In genomic region chr17:67696853-67697505, GRCh38 we compare ENCODE assay signal across 25 cellular contexts. TPM values are rescaled to one million over a fixed set of nuclear protein-coding genes. Genes with fewer than 3 reads are reported as not detected.
DNase-seq lines count a peak whose midpoint lies in the region; ATAC-seq, FAIRE-seq and TF ChIP-seq lines count a peak whose summit lies in the region.
"Had no signal": no experiment of that assay in that cellular context is flagged by ENCODE, and none has a peak within 500 bp of the region (broad histone marks: within the 10 kb centered on the region; RNA-seq: fewer than 3 reads in every experiment).

No MANE protein-coding gene starts in this region.

- TF ChIP-seq EP300 in A549 (IDR thresholded peaks at IDR 0.05): no peak

- H3K27ac ChIP-seq in A549 (no peak overlapping the region), RWPE1 (no peak overlapping the region), A673 (ENCODE audit: low read depth, low read length, poor library complexity, severe bottlenecking) (no peak overlapping the region)
- H3K27ac ChIP-seq: colonic mucosa, testis had no signal

- peak overlapping the region; percentile 52 for H3K4me3 Mint-ChIP-seq in T-helper 17 cell
- H3K4me3 Mint-ChIP-seq: activated naive CD8-positive, alpha-beta T cell treated with anti-CD3 and anti-CD28 coated beads, Interleukin-2, amount 10 ng/mL, durations not matched to agents 7 days and 5 days; activated T-cell treated with anti-CD3 and anti-CD28 coated beads, Interleukin-2, amount 50 U/mL, for 72 hours; brain; CD4-positive, alpha-beta T cell; immature natural killer cell; stimulated activated effector memory CD8-positive, alpha-beta T cell treated with anti-CD3 and anti-CD28 coated beads, Interleukin-12 subunit alpha, Interleukin-12 subunit beta, amount 100 ng/mL, for 72 hours had no signal

- H3K4me2 ChIP-seq in A549: no peak overlapping the region

- H3K4me3 ChIP-seq in A549 (no peak overlapping the region), H7 (ENCODE audit: insufficient read depth, low read depth, low read length) (no peak overlapping the region), A673 (ENCODE audit: low read depth, low read length, poor library complexity, severe bottlenecking) (no peak overlapping the region)
- H3K4me3 ChIP-seq: colonic mucosa, lung, testis had no signal

- FAIRE-seq in A549 (lab: Jason Lieb, UNC): peak; percentile 70
- FAIRE-seq: endometrium, H54 had no signal

- H3K4me1 ChIP-seq in A549 (no peaks in the 10 kb centered on the region), A673 (ENCODE audit: insufficient read depth, low read length, poor library complexity, severe bottlenecking) (peaks cover 5% of the 10 kb centered on the region)
- H3K4me1 ChIP-seq: colonic mucosa, testis had no signal

- no peak for TF ChIP-seq RAD21 in A549 (conservative IDR thresholded peaks at IDR 0.05 in 1 of 2, IDR thresholded peaks at IDR 0.05 in 1 of 2)

- no peak for TF ChIP-seq CTCF in A549 (IDR thresholded peaks at IDR 0.05)
- TF ChIP-seq CTCF in RWPE1 (conservative IDR thresholded peaks at IDR 0.05; ENCODE audit: low read depth): no peak
- TF ChIP-seq CTCF in A673 (conservative IDR thresholded peaks at IDR 0.05; ENCODE audit: low read depth, low read length): no peak

- no peak for TF ChIP-seq POLR2A in A549 (IDR thresholded peaks at IDR 0.05; ENCODE audit: low read length)

- H3K4me1 Mint-ChIP-seq in T-helper 17 cell: peaks cover 4% of the 10 kb centered on the region
- H3K4me1 Mint-ChIP-seq: activated naive CD8-positive, alpha-beta T cell treated with anti-CD3 and anti-CD28 coated beads, Interleukin-2, amount 10 ng/mL, durations not matched to agents 7 days and 5 days; stimulated activated effector memory CD8-positive, alpha-beta T cell treated with anti-CD3 and anti-CD28 coated beads, Interleukin-12 subunit alpha, Interleukin-12 subunit beta, amount 100 ng/mL, for 72 hours had no signal

- no peaks in the 10 kb centered on the region for H3K27me3 Mint-ChIP-seq in T-helper 17 cell
- H3K27me3 Mint-ChIP-seq: activated naive CD8-positive, alpha-beta T cell treated with anti-CD3 and anti-CD28 coated beads, Interleukin-2, amount 10 ng/mL, durations not matched to agents 7 days and 5 days; CD4-positive, alpha-beta T cell had no signal

- DNase-seq in A549 (ENCODE audit: low read depth in 1 of 2, low spot score in 1 of 2) (no peak), DMS53 treated with DMSO at 0.1 percent for 48 hours (lab: John Stamatoyannopoulos, UW; ENCODE audit: unreplicated experiment) (peak; percentile 20), NCI-H187 treated with DMSO at 0.1 percent for 48 hours (lab: John Stamatoyannopoulos, UW) (peak; percentile 57), T-helper 17 cell (no peak), left cardiac atrium (no peak), H7 (no peak), RWPE1 (ENCODE audit: low spot score) (no peak), A673 (ENCODE audit: low spot score) (no peak)
- DNase-seq: activated CD4-positive, alpha-beta T cell treated with anti-CD3 and anti-CD28 coated beads for 1 hour; activated CD8-positive, alpha-beta memory T cell treated with anti-CD3 and anti-CD28 coated beads for 24 hours; activated naive CD8-positive, alpha-beta T cell treated with anti-CD3 and anti-CD28 coated beads, Interleukin-2, amount 10 ng/mL, durations not matched to agents 7 days and 5 days; activated T-cell treated with anti-CD3 and anti-CD28 coated beads, Interleukin-2, amount 50 U/mL, for 72 hours; CD4-positive, alpha-beta T cell; colonic mucosa; head of caudate nucleus; immature natural killer cell; NCI-H2029 treated with DMSO at 0.1 percent for 48 hours; right cardiac atrium; stimulated activated CD4-positive, alpha-beta T cell treated with anti-CD3 and anti-CD28 coated beads, Interleukin-15, amount 100 ng/mL, for 24 hours; testis had no signal

- ATAC-seq in A549: no peak
- no peak for ATAC-seq in T-helper 17 cell
- ATAC-seq in left cardiac atrium: no peak
- ATAC-seq: activated T-cell treated with anti-CD3 and anti-CD28 coated beads, Interleukin-2, amount 50 U/mL, for 72 hours; right cardiac atrium; stimulated activated effector memory CD8-positive, alpha-beta T cell treated with anti-CD3 and anti-CD28 coated beads, Interleukin-12 subunit alpha, Interleukin-12 subunit beta, amount 100 ng/mL, for 72 hours had no signal

- no peak overlapping the region for H3K27ac Mint-ChIP-seq in T-helper 17 cell
- H3K27ac Mint-ChIP-seq: activated naive CD8-positive, alpha-beta T cell treated with anti-CD3 and anti-CD28 coated beads, Interleukin-2, amount 10 ng/mL, durations not matched to agents 7 days and 5 days; activated T-cell treated with anti-CD3 and anti-CD28 coated beads, Interleukin-2, amount 50 U/mL, for 72 hours; CD4-positive, alpha-beta T cell; stimulated activated effector memory CD8-positive, alpha-beta T cell treated with anti-CD3 and anti-CD28 coated beads, Interleukin-12 subunit alpha, Interleukin-12 subunit beta, amount 100 ng/mL, for 72 hours had no signal

- no TSS peak for BruUV-seq in A673 (replicated peaks; lab: Mats Ljungman, UMichigan)

- peaks cover 5% of the 10 kb centered on the region for H3K36me3 Mint-ChIP-seq in T-helper 17 cell (ENCODE audit: low read depth)

- 69% methylated on average over 4 of the region's 4 CpGs for WGBS in A549 (ENCODE audit: missing lambda C conversion rate)

- no peaks in the 10 kb centered on the region for H3K9me3 ChIP-seq in A549
- H3K9me3 ChIP-seq in T-helper 17 cell (ENCODE audit: control insufficient read depth, low read length, poor library complexity, severe bottlenecking): no peaks in the 10 kb centered on the region
- H3K9me3 ChIP-seq in A673 (ENCODE audit: low read depth, low read length, poor library complexity, severe bottlenecking): no peaks in the 10 kb centered on the region
- H3K9me3 ChIP-seq: colonic mucosa, testis had no signal

- POLR2A ChIA-PET in A549 (lab: Yijun Ruan, JAX): no interaction called here
- POLR2A ChIA-PET in RWPE1 (lab: Yijun Ruan, JAX; ENCODE audit: low non-redundant PET): no interaction called here
- POLR2A ChIA-PET in A673 (lab: Charles Lee; ENCODE audit: low non-redundant PET): no interaction called here

- intact Hi-C loops in left cardiac atrium (cut with DNase I): loop anchor here in 1 of 2 donors (10.0 kb wide), 1 partner anchor 212 kb away; no protein-coding TSS in a partner anchor
- intact Hi-C loops in A673 (cut with micrococcal nuclease; ENCODE audit: unreplicated experiment): no loop called here

- H3K27me3 ChIP-seq in H7 (ENCODE audit: control insufficient read depth, insufficient read depth, low read length): no peaks in the 10 kb centered on the region
- H3K27me3 ChIP-seq in A673 (replicated peaks; ENCODE audit: insufficient read depth, low read depth, low read length, poor library complexity): no peaks in the 10 kb centered on the region
- H3K27me3 ChIP-seq: colonic mucosa, testis had no signal

- CTCF ChIA-PET in A549 (lab: Yijun Ruan, JAX): interaction anchor here (0.6 to 4.5 kb wide), 9 partner anchors 15 to 330 kb away, joined by 3 to 24 read pairs (median 4); no protein-coding TSS in a partner anchor
- CTCF ChIA-PET in RWPE1 (lab: Yijun Ruan, JAX): interaction anchor here (0.6 kb wide), 1 partner anchor 59 kb away, joined by 4 read pairs; no protein-coding TSS in a partner anchor
- CTCF ChIA-PET in A673 (lab: Charles Lee): no interaction called here

- no peaks in the 10 kb centered on the region; the same call in 1 of the 2 replicates for H3K36me3 ChIP-seq in H7 (replicated peaks; ENCODE audit: control insufficient read depth, insufficient read depth, low read length)
- no peaks in the 10 kb centered on the region for H3K36me3 ChIP-seq in A673 (ENCODE audit: insufficient read depth, low read length, poor library complexity, severe bottlenecking)
- H3K36me3 ChIP-seq: colonic mucosa had no signal

TF ChIP-seq in A549, 52 proteins besides CTCF, POLR2A, EP300 and RAD21:
- no peak for TF ChIP-seq EHMT2 (IDR thresholded peaks at IDR 0.05; ENCODE audit: low read depth)
- TF ChIP-seq MAFK (IDR thresholded peaks at IDR 0.05; ENCODE audit: partially characterized antibody): no peak
- no peak for TF ChIP-seq ZC3H11A (IDR thresholded peaks at IDR 0.05)
- no peak for TF ChIP-seq FOSL2 (IDR thresholded peaks at IDR 0.05)
- TF ChIP-seq FOSL2 (CRISPR knock-in tag; IDR thresholded peaks at IDR 0.05): no peak
- no peak for TF ChIP-seq CHD2 (IDR thresholded peaks at IDR 0.05; ENCODE audit: low read length, partially characterized antibody)
- TF ChIP-seq HOXA7 (CRISPR knock-in tag; IDR thresholded peaks at IDR 0.05): no peak
- no peak for TF ChIP-seq MYC (IDR thresholded peaks at IDR 0.05; ENCODE audit: borderline replicate concordance, low read length)
- TF ChIP-seq FOSB (CRISPR knock-in tag; IDR thresholded peaks at IDR 0.05): no peak
- no peak for TF ChIP-seq HMGXB4 (CRISPR knock-in tag; IDR thresholded peaks at IDR 0.05; ENCODE audit: borderline replicate concordance)
- TF ChIP-seq GATA3 (IDR thresholded peaks at IDR 0.05; ENCODE audit: borderline replicate concordance): no peak
- no peak for TF ChIP-seq JUN (IDR thresholded peaks at IDR 0.05)
- TF ChIP-seq SMC3 (IDR thresholded peaks at IDR 0.05): no peak
- no peak for TF ChIP-seq FOXS1 (CRISPR knock-in tag; IDR thresholded peaks at IDR 0.05)

RNA-seq across cellular contexts. Expression of gene NOL11, which starts 20.8 kb away (rescaled TPM):
- polyA plus RNA-seq in A549 (2011; rRNA removed) (105 and 118 TPM in 2 replicates), A549 (2017; fragmentation: RNase III; extraction: RNeasy Plus Mini Kit Qiagen cat#74134 plus additional on column Dnase treatment) (79.6 to 94.0 TPM (median 93.8 TPM) in 3 replicates)
- 29.8 and 30.0 TPM in 2 replicates for polyA plus RNA-seq in A549 (2012; cell fraction: cytosol; rRNA removed)
- 26.3 and 40.7 TPM in 2 replicates for polyA plus RNA-seq in A549 (2012; cell fraction: nucleus; rRNA removed)
- 48.4 and 76.4 TPM in 2 replicates for polyA minus RNA-seq in A549 (2011; rRNA and poly(A)+ RNA removed)
- total RNA-seq in T-helper 17 cell (10 to 100 TPM; 51.4 to 67.8 TPM), left cardiac atrium (10 to 100 TPM; 26.1 to 32.4 TPM), A673 (2021) (99.7 and 105 TPM in 2 replicates)
- 90.1 and 94.9 TPM in 2 replicates for total RNA-seq in H7 (2014; rRNA removed; shearing (Covaris generic))

Comparison
In these comparisons a context has a peak if more than half of its experiments do, and no peak if none do; other contexts are left out.
1. DNase-seq: peak in DMS53 treated with DMSO at 0.1 percent for 48 hours (single experiment) and NCI-H187 treated with DMSO at 0.1 percent for 48 hours (single experiment); none in A549 (0 of 2), T-helper 17 cell (0 of 3), left cardiac atrium (single experiment), H7 (single experiment), RWPE1 (single experiment) and A673 (single experiment).